10 cellular contexts compared by ENCODE assay signal in the genomic region with DNA sequence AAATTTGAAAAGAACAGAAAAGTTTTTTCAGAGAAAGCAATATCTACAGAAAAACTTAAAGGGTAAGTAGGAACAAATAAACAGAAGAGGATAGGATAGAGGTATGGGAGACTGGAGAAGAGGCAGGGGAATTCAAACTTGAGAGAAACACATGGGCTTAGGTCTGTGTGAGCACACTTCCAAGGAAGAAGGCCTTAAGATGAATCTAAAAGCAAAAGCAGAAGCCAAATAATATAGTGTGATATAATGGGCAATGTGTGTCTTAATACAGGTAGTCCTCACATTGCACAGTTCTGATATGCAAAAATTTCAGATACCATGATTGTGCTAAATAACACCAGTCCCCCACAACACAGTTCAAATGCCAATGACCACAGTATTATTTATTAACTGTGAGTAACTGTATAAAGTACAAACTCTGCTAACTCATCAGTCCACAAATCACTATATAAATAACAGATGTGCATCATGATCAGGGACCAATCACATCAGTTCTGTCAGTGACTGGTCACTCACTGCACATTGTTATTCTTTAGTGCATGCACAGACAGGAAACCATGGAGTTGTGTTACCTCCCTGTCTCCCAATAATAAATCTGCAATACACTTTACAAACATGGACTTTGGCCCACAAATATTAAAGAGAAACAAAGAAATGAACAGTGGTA. TPM values are rescaled to one million over a fixed set of nuclear protein-coding genes. Genes with fewer than 3 reads are reported as not detected.
DNase-seq lines count a peak whose midpoint lies in the region; ATAC-seq, FAIRE-seq and TF ChIP-seq lines count a peak whose summit lies in the region.
"Had no signal": no experiment of that assay in that cellular context is flagged by ENCODE, and none has a peak within 500 bp of the region (broad histone marks: within the 10 kb centered on the region; RNA-seq: fewer than 3 reads in every experiment).

No MANE protein-coding gene starts in this region.

- no peaks in the 10 kb centered on the region for H3K9me3 ChIP-seq in small intestine (ENCODE audit: control insufficient read depth, low read depth)
- no peaks in the 10 kb centered on the region for H3K9me3 ChIP-seq in tibial artery

- H3K27me3 ChIP-seq in small intestine (ENCODE audit: control insufficient read depth in 2 of 2, insufficient read depth in 2 of 2, low read length in 2 of 2) (no peaks in the 10 kb centered on the region), tibial artery (no peaks in the 10 kb centered on the region)

- peak; percentile 41 for ATAC-seq in GM18498 (IDR thresholded peaks at IDR 0.05; ENCODE audit: unreplicated experiment)

- H3K4me3 ChIP-seq in small intestine (ENCODE audit: low read depth in 1 of 2, low read length in 2 of 2) (no peak overlapping the region), tibial artery (no peak overlapping the region)

- TF ChIP-seq CTCF in tibial artery (IDR thresholded peaks at IDR 0.05): no peak

- H3K36me3 ChIP-seq in small intestine (ENCODE audit: control insufficient read depth in 2 of 2, insufficient read depth in 2 of 2, low read length in 2 of 2) (peaks cover 0 to 2% of the 10 kb centered on the region in 2 donors), tibial artery (peaks cover 0 to 19% (median 7%) of the 10 kb centered on the region in 3 donors)

- H3K4me1 ChIP-seq in small intestine (ENCODE audit: control insufficient read depth in 2 of 2, insufficient read depth in 1 of 2, low read depth in 1 of 2, low read length in 1 of 2) (peaks cover 2 to 9% of the 10 kb centered on the region in 2 donors), tibial artery (peaks cover 0 to 10% (median 6%) of the 10 kb centered on the region in 4 donors)

- FAIRE-seq in RCC 7860 (lab: Jason Lieb, UNC) (peak; percentile 77), small intestine (lab: Jason Lieb, UNC) (no peak)

- H3K27ac ChIP-seq in small intestine (ENCODE audit: low read depth in 1 of 2, low read length in 1 of 2) (peak overlapping the region in 1 of 2 donors; percentile 32), tibial artery (no peak overlapping the region)

- intact Hi-C loops in posterior vena cava (cut with DNase I): no loop called here
- intact Hi-C loops in tibial artery (cut with DNase I; ENCODE audit: low total_unique reads): no loop called here

- peak; percentile 54 for DNase-seq in RCC 7860 (ENCODE audit: low spot score)
- DNase-seq in fibroblast of peridontal ligament (ENCODE audit: extremely low read depth): peak; percentile 62
- peak; percentile 77 for DNase-seq in small intestine
- no peak for DNase-seq in posterior vena cava (ENCODE audit: low spot score)
- no peak for DNase-seq in tibial artery
- DNase-seq in SKM-1 (lab: John Stamatoyannopoulos, UW; ENCODE audit: unreplicated experiment): no peak
- DNase-seq: activated B cell treated with CpG ODN at 0.5 μM for 24 hours, activated gamma-delta T cell, GF-D8 had no signal

RNA-seq across cellular contexts. Expression of gene SNX14, which starts 18.6 kb away (rescaled TPM):
- polyA plus RNA-seq in small intestine: 10 to 100 TPM; 43.2 to 63.3 (median 44.7) TPM
- total RNA-seq in posterior vena cava: 10 to 100 TPM; 74.2 to 77.0 TPM

Comparison
In these comparisons a context has a peak if more than half of its experiments do, and no peak if none do; other contexts are left out.
1. DNase-seq: peak in RCC 7860 (single experiment), fibroblast of peridontal ligament (single experiment) and small intestine (single experiment); none in posterior vena cava (single experiment), tibial artery (0 of 2) and SKM-1 (single experiment).